ENCODE assay signal across 2 cellular contexts in the genomic region with DNA sequence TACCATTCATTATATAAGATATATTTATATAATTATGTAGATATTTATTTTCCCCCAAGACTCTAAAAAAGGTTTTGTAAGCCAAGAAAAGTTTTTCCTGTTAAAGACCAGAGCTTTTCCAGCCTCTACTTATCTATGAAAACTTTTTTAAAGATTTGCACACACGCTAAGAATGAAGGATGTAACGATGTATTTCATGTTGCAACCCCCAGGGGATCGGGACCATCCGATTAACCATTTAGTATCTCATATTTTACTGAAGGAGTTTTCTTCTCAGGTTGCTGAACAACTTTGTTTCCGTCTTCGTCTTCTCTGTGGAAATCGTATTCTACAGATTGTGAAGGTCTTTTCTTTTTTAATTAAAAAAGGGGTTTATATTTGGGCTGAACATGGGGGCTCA.
TF ChIP-seq lines count a peak whose summit lies in the region.

No MANE protein-coding gene starts in this region.

TF ChIP-seq in SK-N-SH, 30 proteins besides CTCF, POLR2A, EP300 and RAD21 (continued from another document):
- TF ChIP-seq, protein P1, sequence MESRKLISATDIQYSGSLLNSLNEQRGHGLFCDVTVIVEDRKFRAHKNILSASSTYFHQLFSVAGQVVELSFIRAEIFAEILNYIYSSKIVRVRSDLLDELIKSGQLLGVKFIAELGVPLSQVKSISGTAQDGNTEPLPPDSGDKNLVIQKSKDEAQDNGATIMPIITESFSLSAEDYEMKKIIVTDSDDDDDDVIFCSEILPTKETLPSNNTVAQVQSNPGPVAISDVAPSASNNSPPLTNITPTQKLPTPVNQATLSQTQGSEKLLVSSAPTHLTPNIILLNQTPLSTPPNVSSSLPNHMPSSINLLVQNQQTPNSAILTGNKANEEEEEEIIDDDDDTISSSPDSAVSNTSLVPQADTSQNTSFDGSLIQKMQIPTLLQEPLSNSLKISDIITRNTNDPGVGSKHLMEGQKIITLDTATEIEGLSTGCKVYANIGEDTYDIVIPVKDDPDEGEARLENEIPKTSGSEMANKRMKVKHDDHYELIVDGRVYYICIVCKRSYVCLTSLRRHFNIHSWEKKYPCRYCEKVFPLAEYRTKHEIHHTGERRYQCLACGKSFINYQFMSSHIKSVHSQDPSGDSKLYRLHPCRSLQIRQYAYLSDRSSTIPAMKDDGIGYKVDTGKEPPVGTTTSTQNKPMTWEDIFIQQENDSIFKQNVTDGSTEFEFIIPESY (IDR thresholded peaks at IDR 0.05; ENCODE audit: borderline replicate concordance, low read depth) = no peak
- TF ChIP-seq USF2 (IDR thresholded peaks at IDR 0.05; ENCODE audit: borderline replicate concordance, low read depth, low read length) (no peak), FOSL2 (IDR thresholded peaks at IDR 0.05; ENCODE audit: borderline replicate concordance, low read depth) (no peak), FOXJ3 (CRISPR knock-in tag; IDR thresholded peaks at IDR 0.05) (no peak), GATA2 (CRISPR knock-in tag; IDR thresholded peaks at IDR 0.05) (no peak), RXRA (IDR thresholded peaks at IDR 0.05; ENCODE audit: borderline replicate concordance, low read depth) (no peak), YY1 (IDR thresholded peaks at IDR 0.05; ENCODE audit: low read depth) (no peak), MAX (IDR thresholded peaks at IDR 0.05; ENCODE audit: low read depth) (no peak), POLR2AphosphoS5 (IDR thresholded peaks at IDR 0.05; ENCODE audit: low read depth, low read length) (no peak), RCOR1 (IDR thresholded peaks at IDR 0.05; ENCODE audit: low read length) (no peak), REST (IDR thresholded peaks at IDR 0.05; ENCODE audit: low read depth, low read length) (no peak)
- TF ChIP-seq, protein P2, sequence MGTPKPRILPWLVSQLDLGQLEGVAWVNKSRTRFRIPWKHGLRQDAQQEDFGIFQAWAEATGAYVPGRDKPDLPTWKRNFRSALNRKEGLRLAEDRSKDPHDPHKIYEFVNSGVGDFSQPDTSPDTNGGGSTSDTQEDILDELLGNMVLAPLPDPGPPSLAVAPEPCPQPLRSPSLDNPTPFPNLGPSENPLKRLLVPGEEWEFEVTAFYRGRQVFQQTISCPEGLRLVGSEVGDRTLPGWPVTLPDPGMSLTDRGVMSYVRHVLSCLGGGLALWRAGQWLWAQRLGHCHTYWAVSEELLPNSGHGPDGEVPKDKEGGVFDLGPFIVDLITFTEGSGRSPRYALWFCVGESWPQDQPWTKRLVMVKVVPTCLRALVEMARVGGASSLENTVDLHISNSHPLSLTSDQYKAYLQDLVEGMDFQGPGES (IDR thresholded peaks at IDR 0.05; ENCODE audit: low read depth, low read length) = no peak

TF ChIP-seq in SK-N-SH treated with all-trans-retinoic acid at 6 μM for 48 hours, 23 proteins besides CTCF, POLR2A, EP300 and RAD21 (continued from another document):
- TF ChIP-seq, protein P3, sequence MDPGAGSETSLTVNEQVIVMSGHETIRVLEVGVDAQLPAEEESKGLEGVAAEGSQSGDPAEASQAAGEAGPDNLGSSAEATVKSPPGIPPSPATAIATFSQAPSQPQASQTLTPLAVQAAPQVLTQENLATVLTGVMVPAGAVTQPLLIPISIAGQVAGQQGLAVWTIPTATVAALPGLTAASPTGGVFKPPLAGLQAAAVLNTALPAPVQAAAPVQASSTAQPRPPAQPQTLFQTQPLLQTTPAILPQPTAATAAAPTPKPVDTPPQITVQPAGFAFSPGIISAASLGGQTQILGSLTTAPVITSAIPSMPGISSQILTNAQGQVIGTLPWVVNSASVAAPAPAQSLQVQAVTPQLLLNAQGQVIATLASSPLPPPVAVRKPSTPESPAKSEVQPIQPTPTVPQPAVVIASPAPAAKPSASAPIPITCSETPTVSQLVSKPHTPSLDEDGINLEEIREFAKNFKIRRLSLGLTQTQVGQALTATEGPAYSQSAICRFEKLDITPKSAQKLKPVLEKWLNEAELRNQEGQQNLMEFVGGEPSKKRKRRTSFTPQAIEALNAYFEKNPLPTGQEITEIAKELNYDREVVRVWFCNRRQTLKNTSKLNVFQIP (CRISPR knock-in tag; IDR thresholded peaks at IDR 0.05; ENCODE audit: borderline replicate concordance, low read depth) = no peak
- no peak for TF ChIP-seq ZNF565 (CRISPR knock-in tag; conservative IDR thresholded peaks at IDR 0.05; ENCODE audit: low read depth)
